In genomic region chr12:40312982-40313576, GRCh38 we compare ENCODE assay signal across 8 cellular contexts.
DNase-seq lines count a peak whose midpoint lies in the region; ATAC-seq and TF ChIP-seq lines count a peak whose summit lies in the region.

No MANE protein-coding gene starts in this region.

- ATAC-seq in PC-3 (no peak), sciatic nerve (no peak), GM21825 (IDR thresholded peaks at IDR 0.05; ENCODE audit: unreplicated experiment) (no peak)
- ATAC-seq in stimulated activated naive CD8-positive, alpha-beta T cell treated with anti-CD3 and anti-CD28 coated beads, Interleukin-15, Interleukin-2, amounts not matched to agents 100 U/mL and 50 U/mL, for 24 hours, result no peak

- CTCF ChIA-PET in PC-3 (lab: Charles Lee), result no interaction called here

- no peaks in the 10 kb centered on the region for H3K79me2 ChIP-seq in PC-3 (ENCODE audit: low read length)

- 24 to 46% (median 39%) methylated on average over 4 of the region's 4 CpGs for WGBS in spleen, 5 donors

- no peak overlapping the region for H3K4me2 ChIP-seq in PC-3 (ENCODE audit: low read length)

- H3K9ac ChIP-seq in PC-3 (ENCODE audit: low read length), result no peak overlapping the region

- TF ChIP-seq POLR2A in spleen (IDR thresholded peaks at IDR 0.05), result no peak

- H4K20me1 ChIP-seq in PC-3 (ENCODE audit: low read length), result no peaks in the 10 kb centered on the region

- H2AFZ ChIP-seq in PC-3 (ENCODE audit: low read length), result no peak overlapping the region

- H3F3A ChIP-seq in PC-3 (ENCODE audit: low read length, unreplicated experiment), result no peaks in the 10 kb centered on the region

- H3K4me3 ChIP-seq in PC-3 (ENCODE audit: low read length), result no peak overlapping the region
- no peak overlapping the region for H3K4me3 ChIP-seq in fibroblast of mammary gland (ENCODE audit: control insufficient read depth, low read depth, low read length)
- H3K4me3 ChIP-seq in spleen, result no peak overlapping the region

- no peaks in the 10 kb centered on the region for H3K36me3 ChIP-seq in PC-3 (ENCODE audit: low read depth, low read length)
- H3K36me3 ChIP-seq in spleen, result peaks cover 0 to 88% (median 2%) of the 10 kb centered on the region in 6 donors

- BruUV-seq in PC-3 (replicated peaks; lab: Mats Ljungman, UMichigan), result no TSS peak

- DNase-seq in NCI-H82 (lab: John Stamatoyannopoulos, UW) (peak; percentile 20), NCI-H82 treated with DMSO at 0.1 percent for 48 hours (lab: John Stamatoyannopoulos, UW; ENCODE audit: unreplicated experiment) (no peak), PC-3 (peak; percentile 38), fibroblast of mammary gland (ENCODE audit: low read depth) (peak; percentile 53), spleen (no peak), sciatic nerve (ENCODE audit: low spot score) (no peak)
- DNase-seq in stimulated activated naive CD8-positive, alpha-beta T cell treated with anti-CD3 and anti-CD28 coated beads, Interleukin-15, Interleukin-2, amounts not matched to agents 100 U/mL and 50 U/mL, for 24 hours, result no peak

- H3K9me3 ChIP-seq in PC-3 (ENCODE audit: low read length) (no peaks in the 10 kb centered on the region), spleen (no peaks in the 10 kb centered on the region)

- H3K4me1 ChIP-seq in PC-3 (ENCODE audit: insufficient read depth, low read length), result no peaks in the 10 kb centered on the region
- H3K4me1 ChIP-seq in spleen, result peaks cover 0 to 25% (median 9%) of the 10 kb centered on the region in 6 donors

- intact Hi-C loops in PC-3 (cut with micrococcal nuclease), result loop anchor here (1.0 to 10.0 kb wide), 3 partner anchors 160 to 548 kb away; no protein-coding TSS in a partner anchor
- intact Hi-C loops in spleen (cut with DNase I; ENCODE audit: low total_unique reads), result loop anchor here (10.0 kb wide), 1 partner anchor 158 kb away; no protein-coding TSS in a partner anchor
- intact Hi-C loops in sciatic nerve (cut with DNase I), result loop anchor here (10.0 kb wide), 1 partner anchor 158 kb away; no protein-coding TSS in a partner anchor

- peak; percentile 60 for TF ChIP-seq CTCF in PC-3 (conservative IDR thresholded peaks at IDR 0.05; ENCODE audit: low read depth, low read length)
- TF ChIP-seq CTCF in fibroblast of mammary gland (conservative IDR thresholded peaks at IDR 0.05; ENCODE audit: control insufficient read depth, insufficient read depth, low read depth, low read length), result peak; percentile 55
- peak in 7 of 11 experiments; percentile 21 to 52 (median 39) for TF ChIP-seq CTCF in spleen (IDR thresholded peaks at IDR 0.05 in 8 of 11, conservative IDR thresholded peaks at IDR 0.05 in 3 of 11)

- H3K9me2 ChIP-seq in PC-3 (replicated peaks; ENCODE audit: low read length), result no peaks in the 10 kb centered on the region

- H3K27me3 ChIP-seq in PC-3 (ENCODE audit: low read length) (peaks cover 47% of the 10 kb centered on the region), spleen (replicated peaks in 1 of 7) (no peaks in the 10 kb centered on the region)

- no peak overlapping the region for H3K27ac ChIP-seq in PC-3 (ENCODE audit: low read length)
- H3K27ac ChIP-seq in spleen, result no peak overlapping the region

- POLR2A ChIA-PET in PC-3 (lab: Charles Lee; ENCODE audit: unreplicated experiment), result no interaction called here

Comparison
In these comparisons a context has a peak if more than half of its experiments do, and no peak if none do; other contexts are left out.
1. DNase-seq: peak in NCI-H82 (single experiment), PC-3 (single experiment) and fibroblast of mammary gland (single experiment); none in NCI-H82 treated with DMSO at 0.1 percent for 48 hours (single experiment), spleen (single experiment), sciatic nerve (single experiment) and stimulated activated naive CD8-positive, alpha-beta T cell treated with anti-CD3 and anti-CD28 coated beads, Interleukin-15, Interleukin-2, amounts not matched to agents 100 U/mL and 50 U/mL, for 24 hours (single experiment).
2. Peak in every context shown above with its lines, with median percentiles within 50 percentile points of each other: CTCF ChIP-seq.